Comparison of ENCODE assay signal across 24 cellular contexts in genomic region chr11:83480811-83481210, GRCh38.
A peak's percentile ranks its signal among the peaks of the same experiment; 100 is the strongest.
DNase-seq lines count a peak whose midpoint lies in the region; ATAC-seq, FAIRE-seq and TF ChIP-seq lines count a peak whose summit lies in the region.
"Had no signal": no experiment of that assay in that cellular context is flagged by ENCODE, and none has a peak within 500 bp of the region (broad histone marks: within the 10 kb centered on the region; RNA-seq: fewer than 3 reads in every experiment).

No MANE protein-coding gene starts in this region.

- no CpG with 5 or more reads among the region's 3 CpGs for WGBS in mesendoderm (ENCODE audit: extremely low coverage, insufficient coverage, low lambda C conversion rate)
- WGBS in thyroid gland, 2 donors, result 26 to 28% methylated on average over 3 of the region's 3 CpGs

- no peak overlapping the region for H3K23ac ChIP-seq in mesendoderm (ENCODE audit: low read length)

- no peak for TF ChIP-seq POLR2A in thyroid gland (IDR thresholded peaks at IDR 0.05)

- no peaks in the 10 kb centered on the region for H3K79me1 ChIP-seq in mesendoderm (ENCODE audit: low read length)

- TF ChIP-seq CTCF in GM23338 (conservative IDR thresholded peaks at IDR 0.05; ENCODE audit: low read depth in 2 of 2), result no peak
- no peak for TF ChIP-seq CTCF in astrocyte (IDR thresholded peaks at IDR 0.05; ENCODE audit: insufficient read depth, low read depth, low read length)
- TF ChIP-seq CTCF in thyroid gland (IDR thresholded peaks at IDR 0.05), result peak in 1 of 6 experiments; percentile 5

- no peaks in the 10 kb centered on the region for H3F3A ChIP-seq in GM23338 (replicated peaks; ENCODE audit: low read depth)

- H3K36me3 Mint-ChIP-seq in GM23338 (ENCODE audit: low read depth), result no peaks in the 10 kb centered on the region
- no peaks in the 10 kb centered on the region for H3K36me3 Mint-ChIP-seq in astrocyte (ENCODE audit: low read depth, unreplicated experiment)
- no peaks in the 10 kb centered on the region for H3K36me3 Mint-ChIP-seq in activated naive CD4-positive, alpha-beta T cell treated with anti-CD3 and anti-CD28 coated beads, Interleukin-2, amount 10 ng/mL, durations not matched to agents 7 days and 5 days
- H3K36me3 Mint-ChIP-seq: CD8-positive, alpha-beta T cell had no signal

- peak overlapping the region; percentile 78; the same call in 1 of the 2 replicates for H3K27ac Mint-ChIP-seq in GM23338
- no peak overlapping the region for H3K27ac Mint-ChIP-seq in astrocyte (ENCODE audit: unreplicated experiment)
- no peak overlapping the region for H3K27ac Mint-ChIP-seq in activated naive CD4-positive, alpha-beta T cell treated with anti-CD3 and anti-CD28 coated beads, Interleukin-2, amount 10 ng/mL, durations not matched to agents 7 days and 5 days
- H3K27ac Mint-ChIP-seq: CD8-positive, alpha-beta T cell; IgD-negative memory B cell had no signal

- H3K4me1 Mint-ChIP-seq in GM23338, result peaks cover 40% of the 10 kb centered on the region
- peaks cover 1% of the 10 kb centered on the region for H3K4me1 Mint-ChIP-seq in astrocyte (ENCODE audit: low read depth, unreplicated experiment)
- no peaks in the 10 kb centered on the region for H3K4me1 Mint-ChIP-seq in activated naive CD4-positive, alpha-beta T cell treated with anti-CD3 and anti-CD28 coated beads, Interleukin-2, amount 10 ng/mL, durations not matched to agents 7 days and 5 days
- H3K4me1 Mint-ChIP-seq: IgD-negative memory B cell had no signal

- H3K27me3 Mint-ChIP-seq in GM23338 (ENCODE audit: insufficient read depth, low read depth, poor library complexity) (no peaks in the 10 kb centered on the region), astrocyte (ENCODE audit: low read depth, unreplicated experiment) (no peaks in the 10 kb centered on the region)
- no peaks in the 10 kb centered on the region for H3K27me3 Mint-ChIP-seq in activated naive CD4-positive, alpha-beta T cell treated with anti-CD3 and anti-CD28 coated beads, Interleukin-2, amount 10 ng/mL, durations not matched to agents 7 days and 5 days

- H3K4me3 ChIP-seq in GM23338 (no peak overlapping the region), astrocyte (ENCODE audit: insufficient read depth, low read depth, low read length) (no peak overlapping the region), mesendoderm (ENCODE audit: low read length) (no peak overlapping the region), thyroid gland (replicated peaks in 1 of 3) (peak overlapping the region in 1 of 3 donors; percentile 13), MG63 (no peak overlapping the region)
- H3K4me3 ChIP-seq: BLaER1 treated with 17β-estradiol and CSF1 and Interleukin-3, amounts not matched to agents 10 nM and 100 nM; PC-9 had no signal

- no peak overlapping the region for H3K56ac ChIP-seq in mesendoderm (ENCODE audit: low read length)

- H2BK120ac ChIP-seq in mesendoderm (ENCODE audit: low read depth, low read length), result no peak overlapping the region

- H3K9me3 ChIP-seq in astrocyte (ENCODE audit: insufficient read depth, low read depth, low read length) (no peaks in the 10 kb centered on the region), thyroid gland (no peaks in the 10 kb centered on the region), MG63 (no peaks in the 10 kb centered on the region)
- H3K9me3 ChIP-seq: BLaER1 treated with 17β-estradiol and CSF1 and Interleukin-3, amounts not matched to agents 10 nM and 100 nM had no signal

- intact Hi-C loops in thyroid gland (cut with DNase I), result no loop called here

- no peaks in the 10 kb centered on the region for H3K27me3 ChIP-seq in GM23338 (ENCODE audit: insufficient read depth)
- H3K27me3 ChIP-seq in astrocyte (ENCODE audit: insufficient read depth, low read length), result no peaks in the 10 kb centered on the region
- H3K27me3 ChIP-seq in mesendoderm (ENCODE audit: insufficient read depth, low read length, poor library complexity), result no peaks in the 10 kb centered on the region
- H3K27me3 ChIP-seq in thyroid gland, result no peaks in the 10 kb centered on the region
- H3K27me3 ChIP-seq in MG63, result peaks cover 6% of the 10 kb centered on the region; the same call in 1 of the 2 replicates
- H3K27me3 ChIP-seq: BLaER1 treated with 17β-estradiol and CSF1 and Interleukin-3, amounts not matched to agents 10 nM and 100 nM had no signal

- no peak overlapping the region for H2BK5ac ChIP-seq in mesendoderm (ENCODE audit: low read length)

- H2AK5ac ChIP-seq in mesendoderm (ENCODE audit: low read length), result no peak overlapping the region

- no peaks in the 10 kb centered on the region for H3K36me3 ChIP-seq in GM23338 (ENCODE audit: insufficient read depth)
- no peaks in the 10 kb centered on the region for H3K36me3 ChIP-seq in astrocyte (ENCODE audit: insufficient read depth, low read length)
- H3K36me3 ChIP-seq in mesendoderm (ENCODE audit: control insufficient read depth, insufficient read depth, low read length), result no peaks in the 10 kb centered on the region
- no peaks in the 10 kb centered on the region for H3K36me3 ChIP-seq in thyroid gland
- H3K36me3 ChIP-seq in MG63, result no peaks in the 10 kb centered on the region
- H3K36me3 ChIP-seq: BLaER1 treated with 17β-estradiol and CSF1 and Interleukin-3, amounts not matched to agents 10 nM and 100 nM had no signal

- H3K9me3 Mint-ChIP-seq in GM23338 (no peaks in the 10 kb centered on the region; the same call in 2 of the 3 replicates), astrocyte (ENCODE audit: unreplicated experiment) (no peaks in the 10 kb centered on the region)
- no peaks in the 10 kb centered on the region for H3K9me3 Mint-ChIP-seq in activated naive CD4-positive, alpha-beta T cell treated with anti-CD3 and anti-CD28 coated beads, Interleukin-2, amount 10 ng/mL, durations not matched to agents 7 days and 5 days
- H3K9me3 Mint-ChIP-seq: CD8-positive, alpha-beta T cell had no signal

- no peak overlapping the region for H3K4me3 Mint-ChIP-seq in GM23338
- no peak overlapping the region for H3K4me3 Mint-ChIP-seq in astrocyte (ENCODE audit: unreplicated experiment)
- H3K4me3 Mint-ChIP-seq in activated naive CD4-positive, alpha-beta T cell treated with anti-CD3 and anti-CD28 coated beads, Interleukin-2, amount 10 ng/mL, durations not matched to agents 7 days and 5 days, result no peak overlapping the region
- H3K4me3 Mint-ChIP-seq: CD8-positive, alpha-beta T cell; IgD-negative memory B cell had no signal

- FAIRE-seq in astrocyte (lab: Jason Lieb, UNC), result no peak
- FAIRE-seq: GM12891 had no signal

- H4K20me1 ChIP-seq in GM23338 (replicated peaks; ENCODE audit: insufficient read depth) (no peaks in the 10 kb centered on the region), astrocyte (ENCODE audit: insufficient read depth, low read length) (no peaks in the 10 kb centered on the region)
- H4K20me1 ChIP-seq: BLaER1 treated with 17β-estradiol and CSF1 and Interleukin-3, amounts not matched to agents 10 nM and 100 nM had no signal

- no peak overlapping the region for H4K5ac ChIP-seq in mesendoderm (ENCODE audit: low read length)

- no peak overlapping the region for H2BK15ac ChIP-seq in mesendoderm (replicated peaks; ENCODE audit: low read depth)

- H3K9me2 ChIP-seq in GM23338 (ENCODE audit: insufficient read depth), result 0 out of 2 replicates have a peak, but pooled peaks cover 5% of the 10 kb centered on the region

- H3K4me2 ChIP-seq in GM23338 (no peak overlapping the region), astrocyte (ENCODE audit: low read length) (no peak overlapping the region), mesendoderm (ENCODE audit: low read length) (no peak overlapping the region)
- H3K4me2 ChIP-seq: BLaER1 treated with 17β-estradiol and CSF1 and Interleukin-3, amounts not matched to agents 10 nM and 100 nM had no signal

- H3K9ac ChIP-seq in astrocyte (ENCODE audit: low read length) (no peak overlapping the region), mesendoderm (ENCODE audit: low read length) (no peak overlapping the region)
- H3K9ac ChIP-seq: BLaER1 treated with 17β-estradiol and CSF1 and Interleukin-3, amounts not matched to agents 10 nM and 100 nM had no signal

- CTCF ChIA-PET in activated naive CD4-positive, alpha-beta T cell treated with anti-CD3 and anti-CD28 coated beads, Interleukin-2, amount 10 ng/mL, durations not matched to agents 7 days and 5 days (lab: Charles Lee), result no interaction called here

- peaks cover 16% of the 10 kb centered on the region for H3K4me1 ChIP-seq in GM23338 (ENCODE audit: insufficient read depth)
- no peaks in the 10 kb centered on the region for H3K4me1 ChIP-seq in astrocyte (ENCODE audit: insufficient read depth, low read length)
- peaks cover 4% of the 10 kb centered on the region for H3K4me1 ChIP-seq in mesendoderm (ENCODE audit: control insufficient read depth, low read depth, low read length)
- peaks cover 22 to 25% of the 10 kb centered on the region in 2 donors for H3K4me1 ChIP-seq in thyroid gland

- no peak for ATAC-seq in GM23338
- ATAC-seq: CD8-positive, alpha-beta T cell had no signal

- peak; percentile 22 for DNase-seq in GM23338 (ENCODE audit: low spot score)
- peak; percentile 7 for DNase-seq in astrocyte (ENCODE audit: low read depth)
- peak; percentile 20 for DNase-seq in mesendoderm
- DNase-seq in thyroid gland, result no peak
- no peak for DNase-seq in activated naive CD4-positive, alpha-beta T cell treated with anti-CD3 and anti-CD28 coated beads, Interleukin-2, amount 10 ng/mL, durations not matched to agents 7 days and 5 days
- no peak for DNase-seq in NCI-H2227 (lab: John Stamatoyannopoulos, UW; ENCODE audit: unreplicated experiment)
- DNase-seq in MG63, result no peak
- DNase-seq: Calu3; CD8-positive, alpha-beta T cell; DMS153; GOT3; HCEC 1CT; Karpas-422; NCI-H1694; NCI-H2081; NCI-H2171 treated with DMSO at 0.1 percent for 48 hours; NCI-H446 treated with DMSO at 0.1 percent for 48 hours; NCI-H69; PC-9; RPMI8226; SHP77 had no signal

- no peak overlapping the region for H3K4ac ChIP-seq in mesendoderm (ENCODE audit: low read depth, low read length)

- H4K8ac ChIP-seq in mesendoderm (ENCODE audit: low read depth, low read length), result no peak overlapping the region

- H3K79me2 ChIP-seq in GM23338 (replicated peaks; ENCODE audit: insufficient read depth), result no peaks in the 10 kb centered on the region
- H3K79me2 ChIP-seq in astrocyte (ENCODE audit: insufficient read depth, low read length), result no peaks in the 10 kb centered on the region
- no peaks in the 10 kb centered on the region for H3K79me2 ChIP-seq in mesendoderm (ENCODE audit: control insufficient read depth, insufficient read depth, low read length)

- H3K18ac ChIP-seq in mesendoderm (ENCODE audit: low read length), result peak overlapping the region; percentile 60

- H3K27ac ChIP-seq in GM23338 (ENCODE audit: low read depth), result no peak overlapping the region
- no peak overlapping the region for H3K27ac ChIP-seq in astrocyte (ENCODE audit: low read depth, low read length)
- H3K27ac ChIP-seq in mesendoderm (ENCODE audit: low read depth, low read length), result no peak overlapping the region
- peak overlapping the region; percentile 13 to 92 (median 81) for H3K27ac ChIP-seq in thyroid gland
- H3K27ac ChIP-seq: BLaER1 treated with 17β-estradiol and CSF1 and Interleukin-3, amounts not matched to agents 10 nM and 100 nM; PC-9 had no signal

- H2AFZ ChIP-seq in GM23338 (no peak overlapping the region), astrocyte (ENCODE audit: low read depth, low read length) (no peak overlapping the region)
- H2AFZ ChIP-seq: PC-9 had no signal

TF ChIP-seq in GM23338, 12 proteins besides CTCF, POLR2A, EP300 and RAD21 (continues in another document):
- TF ChIP-seq ZNF331 (CRISPR knock-in tag; IDR thresholded peaks at IDR 0.05; ENCODE audit: low read depth), result no peak

Comparison
In these comparisons a context has a peak if more than half of its experiments do, and no peak if none do; other contexts are left out.
1. DNase-seq: peak in GM23338 (single experiment), astrocyte (single experiment) and mesendoderm (single experiment); none in thyroid gland (0 of 2), activated naive CD4-positive, alpha-beta T cell treated with anti-CD3 and anti-CD28 coated beads, Interleukin-2, amount 10 ng/mL, durations not matched to agents 7 days and 5 days (single experiment), NCI-H2227 (single experiment) and MG63 (single experiment).
2. H3K27ac ChIP-seq: peak in thyroid gland (3 of 3); none in GM23338 (single experiment), astrocyte (single experiment) and mesendoderm (single experiment).